9 cellular contexts compared by ENCODE assay signal in genomic region chr7:151226560-151226874, GRCh38. TPM values are rescaled to one million over a fixed set of nuclear protein-coding genes. Genes with fewer than 3 reads are reported as not detected.
DNase-seq lines count a peak whose midpoint lies in the region; ATAC-seq, FAIRE-seq and TF ChIP-seq lines count a peak whose summit lies in the region.
"Had no signal": no experiment of that assay in that cellular context is flagged by ENCODE, and none has a peak within 500 bp of the region (broad histone marks: within the 10 kb centered on the region; RNA-seq: fewer than 3 reads in every experiment).

No MANE protein-coding gene starts in this region.

- H2AFZ ChIP-seq in keratinocyte (ENCODE audit: control insufficient read depth, low read length), result peak overlapping the region; percentile 84

- H3K36me3 ChIP-seq in cardiac muscle cell (peaks cover 26% of the 10 kb centered on the region), keratinocyte (ENCODE audit: control insufficient read depth in 2 of 2, extremely low read depth in 1 of 2, insufficient read depth in 2 of 2, low read length in 2 of 2) (peaks cover 23 to 37% of the 10 kb centered on the region in 2 experiments), thymus (ENCODE audit: control insufficient read depth, insufficient read depth) (peaks cover 29% of the 10 kb centered on the region)

- ATAC-seq in Right ventricle myocardium inferior, result no peak
- ATAC-seq in activated T-helper 17 cell treated with anti-CD3 and anti-CD28 coated beads, Interleukin-2, amount 50 U/mL, for 72 hours (replicated peaks), result peak; percentile 2
- no peak for ATAC-seq in GM21526 (IDR thresholded peaks at IDR 0.05; ENCODE audit: low FRiP score, unreplicated experiment)

- no peaks in the 10 kb centered on the region for H4K20me1 ChIP-seq in keratinocyte (ENCODE audit: control insufficient read depth, extremely low read depth, insufficient read depth, low read length)

- dilution Hi-C loops in keratinocyte (cut with MboI; ENCODE audit: extremely low pct_ligation_motif_present, low sequenced_read_pairs), result no loop called here

- peak overlapping the region; percentile 88 for H3K9ac ChIP-seq in keratinocyte (ENCODE audit: control insufficient read depth, extremely low read depth, insufficient read depth, low read length)

- H3K79me2 ChIP-seq in keratinocyte (ENCODE audit: control insufficient read depth, insufficient read depth, low read length), result peaks cover 25% of the 10 kb centered on the region

- H3K27ac ChIP-seq in cardiac muscle cell, result peak overlapping the region; percentile 12
- H3K27ac ChIP-seq in keratinocyte (ENCODE audit: control insufficient read depth, insufficient read depth, low read length), result peak overlapping the region; percentile 62
- H3K27ac ChIP-seq in thymus (ENCODE audit: low read depth), result no peak overlapping the region

- no peaks in the 10 kb centered on the region for H3K9me3 ChIP-seq in cardiac muscle cell (ENCODE audit: low read depth)
- no peaks in the 10 kb centered on the region for H3K9me3 ChIP-seq in keratinocyte (ENCODE audit: control insufficient read depth, low read depth, low read length)
- no peaks in the 10 kb centered on the region for H3K9me3 ChIP-seq in thymus (ENCODE audit: control insufficient read depth)

- peak overlapping the region; percentile 92 for H3K4me3 ChIP-seq in cardiac muscle cell
- peak overlapping the region; percentile 87 to 98 (median 90) for H3K4me3 ChIP-seq in keratinocyte (ENCODE audit: control insufficient read depth in 2 of 3, extremely low read depth in 1 of 3, insufficient read depth in 2 of 3, low read depth in 1 of 3, low read length in 3 of 3)
- peak overlapping the region; percentile 55 for H3K4me3 ChIP-seq in thymus (ENCODE audit: low read length)

- no peak for DNase-seq in cardiac muscle cell (ENCODE audit: low read depth in 1 of 2, low spot score in 1 of 2)
- no peak for DNase-seq in Right ventricle myocardium inferior (ENCODE audit: missing footprints)
- no peak for DNase-seq in keratinocyte (ENCODE audit: low read depth, low spot score)
- no peak for DNase-seq in iPS-NIHi11 (ENCODE audit: low spot score)
- no peak for DNase-seq in cerebellar nuclear complex (lab: John Stamatoyannopoulos, UW)

- H3K9me1 ChIP-seq in keratinocyte (ENCODE audit: control insufficient read depth, extremely low read depth, insufficient read depth, low read length), result no peaks in the 10 kb centered on the region

- no peak for TF ChIP-seq CTCF in cardiac muscle cell (IDR thresholded peaks at IDR 0.05; ENCODE audit: low read depth, low read length)
- no peak for TF ChIP-seq CTCF in keratinocyte (optimal IDR thresholded peaks at IDR 0.05 in 1 of 3, IDR thresholded peaks at IDR 0.05 in 1 of 3, conservative IDR thresholded peaks at IDR 0.05 in 1 of 3; ENCODE audit: extremely low read depth in 1 of 3, insufficient read depth in 2 of 3, low read length in 3 of 3)

- H3K4me1 ChIP-seq in cardiac muscle cell (ENCODE audit: low read depth) (peaks cover 14% of the 10 kb centered on the region), keratinocyte (ENCODE audit: control insufficient read depth, extremely low read depth, insufficient read depth, low read length) (peaks cover 22% of the 10 kb centered on the region), thymus (ENCODE audit: control insufficient read depth, insufficient read depth, low read length) (peaks cover 6% of the 10 kb centered on the region)

- peak overlapping the region; percentile 99 for H3K4me2 ChIP-seq in keratinocyte (ENCODE audit: control insufficient read depth, extremely low read depth, insufficient read depth, low read depth, low read length)

- H3K36me3 Mint-ChIP-seq in activated T-helper 17 cell treated with anti-CD3 and anti-CD28 coated beads, Interleukin-2, amount 50 U/mL, for 72 hours (ENCODE audit: low read depth), result peaks cover 58% of the 10 kb centered on the region

- intact Hi-C loops in Right ventricle myocardium inferior (cut with DNase I), result loop anchor here (2.0 kb wide), 2 partner anchors 40 to 140 kb away; partner anchors contain the start of genes AGAP3 and ASB10

- FAIRE-seq in keratinocyte (lab: Jason Lieb, UNC), result no peak

- no peaks in the 10 kb centered on the region for H3K9me3 Mint-ChIP-seq in activated T-helper 17 cell treated with anti-CD3 and anti-CD28 coated beads, Interleukin-2, amount 50 U/mL, for 72 hours

- H3K27me3 ChIP-seq in cardiac muscle cell (no peaks in the 10 kb centered on the region), keratinocyte (ENCODE audit: control insufficient read depth, extremely low read depth, insufficient read depth, low read length) (no peaks in the 10 kb centered on the region), thymus (ENCODE audit: control insufficient read depth, insufficient read depth) (no peaks in the 10 kb centered on the region)

- H3K27me3 Mint-ChIP-seq in activated T-helper 17 cell treated with anti-CD3 and anti-CD28 coated beads, Interleukin-2, amount 50 U/mL, for 72 hours, result no peaks in the 10 kb centered on the region

- peak overlapping the region; percentile 99 for H3K4me3 Mint-ChIP-seq in activated T-helper 17 cell treated with anti-CD3 and anti-CD28 coated beads, Interleukin-2, amount 50 U/mL, for 72 hours

- peak overlapping the region; percentile 98 for H3K27ac Mint-ChIP-seq in activated T-helper 17 cell treated with anti-CD3 and anti-CD28 coated beads, Interleukin-2, amount 50 U/mL, for 72 hours

- peaks cover 31% of the 10 kb centered on the region for H3K4me1 Mint-ChIP-seq in activated T-helper 17 cell treated with anti-CD3 and anti-CD28 coated beads, Interleukin-2, amount 50 U/mL, for 72 hours

- WGBS in thymus, result 3% methylated on average over 15 of the region's 15 CpGs

RNA-seq across cellular contexts. Expression of gene ABCF2, which starts 0.5 kb away (rescaled TPM):
- total RNA-seq in cardiac muscle cell (34.3 and 38.1 TPM in 2 replicates), Right ventricle myocardium inferior (24.5 TPM)
- polyA plus RNA-seq in cardiac muscle cell (32.7 and 32.9 TPM in 2 replicates), keratinocyte (33.3 to 68.6 TPM (median 43.6 TPM) in 3 replicates), thymus (18.9 TPM)
- total RNA-seq in activated T-helper 17 cell treated with anti-CD3 and anti-CD28 coated beads, Interleukin-2, amount 50 U/mL, for 72 hours, result 10 to 100 TPM; 26.9 to 55.2 TPM
- polyA plus RNA-seq in keratinocyte (2011; ENCODE audit: low read depth), result 12.4 TPM
- 60.0 and 61.5 TPM in 2 replicates for polyA plus RNA-seq in keratinocyte (2011; cell fraction: cytosol; rRNA removed)
- 58.1 and 59.3 TPM in 2 replicates for polyA plus RNA-seq in keratinocyte (2011; cell fraction: nucleus; rRNA removed)
- 27.9 and 54.2 TPM in 2 replicates for polyA plus RNA-seq in keratinocyte (2012; ENCODE audit: low replicate concordance)
- polyA minus RNA-seq in keratinocyte, result 57.5 to 64.0 TPM (median 62.2 TPM) in 3 replicates
- 38.0 TPM for polyA minus RNA-seq in keratinocyte (2011; cell fraction: cytosol; rRNA and poly(A)+ RNA removed)
- 21.0 and 32.6 TPM in 2 replicates for polyA minus RNA-seq in keratinocyte (2011; cell fraction: nucleus; rRNA and poly(A)+ RNA removed)

RNA-seq across cellular contexts. Expression of gene CHPF2, which starts 5.8 kb away (rescaled TPM):
- total RNA-seq in cardiac muscle cell, result 37.0 and 45.5 TPM in 2 replicates
- 26.9 and 31.7 TPM in 2 replicates for polyA plus RNA-seq in cardiac muscle cell
- 11.6 TPM for total RNA-seq in Right ventricle myocardium inferior
- total RNA-seq in activated T-helper 17 cell treated with anti-CD3 and anti-CD28 coated beads, Interleukin-2, amount 50 U/mL, for 72 hours, result 10 to 100 TPM; 31.3 to 36.3 TPM
- polyA plus RNA-seq in keratinocyte, result 16.2 to 33.0 TPM (median 26.0 TPM) in 3 replicates
- polyA plus RNA-seq in keratinocyte (2011; ENCODE audit: low read depth), result 10.8 TPM
- 7.2 and 13.1 TPM in 2 replicates for polyA plus RNA-seq in keratinocyte (2011; cell fraction: cytosol; rRNA removed)
- 67.1 and 88.3 TPM in 2 replicates for polyA plus RNA-seq in keratinocyte (2011; cell fraction: nucleus; rRNA removed)
- polyA plus RNA-seq in keratinocyte (2012; ENCODE audit: low replicate concordance), result 16.8 and 35.8 TPM in 2 replicates
- polyA minus RNA-seq in keratinocyte, result 22.9 to 65.2 TPM (median 29.1 TPM) in 3 replicates
- 37.6 TPM for polyA minus RNA-seq in keratinocyte (2011; cell fraction: cytosol; rRNA and poly(A)+ RNA removed)
- polyA minus RNA-seq in keratinocyte (2011; cell fraction: nucleus; rRNA and poly(A)+ RNA removed), result 99.4 and 99.8 TPM in 2 replicates
- polyA plus RNA-seq in thymus, result 35.2 TPM

RNA-seq across cellular contexts. Expression of gene H2BK1, which starts 16.2 kb away (rescaled TPM):
- total RNA-seq in cardiac muscle cell (not detected in 2 replicates), Right ventricle myocardium inferior (not detected)
- polyA plus RNA-seq in cardiac muscle cell (not detected in 2 replicates), keratinocyte (not detected in 3 replicates), thymus (0.25 TPM)
- total RNA-seq in activated T-helper 17 cell treated with anti-CD3 and anti-CD28 coated beads, Interleukin-2, amount 50 U/mL, for 72 hours, result 1 to 10 TPM in 1 of 2 donors, not detected in 1; 1.2 TPM
- not detected for polyA plus RNA-seq in keratinocyte (2011; ENCODE audit: low read depth)
- not detected in 2 replicates for polyA plus RNA-seq in keratinocyte (2011; cell fraction: cytosol; rRNA removed)
- polyA plus RNA-seq in keratinocyte (2011; cell fraction: nucleus; rRNA removed), result not detected in 2 replicates
- not detected in 2 replicates for polyA plus RNA-seq in keratinocyte (2012; ENCODE audit: low replicate concordance)
- not detected in 3 replicates for polyA minus RNA-seq in keratinocyte
- polyA minus RNA-seq in keratinocyte (2011; cell fraction: cytosol; rRNA and poly(A)+ RNA removed), result not detected
- polyA minus RNA-seq in keratinocyte (2011; cell fraction: nucleus; rRNA and poly(A)+ RNA removed), result not detected in 2 replicates
- total RNA-seq: glomerular endothelial cell had no signal

RNA-seq across cellular contexts. Expression of gene SMARCD3, which starts 22.0 kb away (rescaled TPM):
- total RNA-seq in cardiac muscle cell (180 and 191 TPM in 2 replicates), Right ventricle myocardium inferior (110 TPM)
- polyA plus RNA-seq in cardiac muscle cell (237 and 238 TPM in 2 replicates), keratinocyte (3.0 to 6.0 TPM (median 3.1 TPM) in 3 replicates), thymus (9.6 TPM)
- total RNA-seq in activated T-helper 17 cell treated with anti-CD3 and anti-CD28 coated beads, Interleukin-2, amount 50 U/mL, for 72 hours, result 10 to 100 TPM in 1 of 2 donors, 1 to 10 TPM in 1; 1.3 to 11.8 TPM
- 6.9 TPM for polyA plus RNA-seq in keratinocyte (2011; ENCODE audit: low read depth)
- 4.0 and 6.1 TPM in 2 replicates for polyA plus RNA-seq in keratinocyte (2011; cell fraction: cytosol; rRNA removed)
- polyA plus RNA-seq in keratinocyte (2011; cell fraction: nucleus; rRNA removed), result 10.1 and 16.9 TPM in 2 replicates
- 5.1 and 10.8 TPM in 2 replicates for polyA plus RNA-seq in keratinocyte (2012; ENCODE audit: low replicate concordance)
- 2.1 to 5.4 TPM (median 2.3 TPM) in 3 replicates for polyA minus RNA-seq in keratinocyte
- polyA minus RNA-seq in keratinocyte (2011; cell fraction: cytosol; rRNA and poly(A)+ RNA removed), result 4.8 TPM
- polyA minus RNA-seq in keratinocyte (2011; cell fraction: nucleus; rRNA and poly(A)+ RNA removed), result 2.4 and 4.1 TPM in 2 replicates

RNA-seq across cellular contexts. Expression of gene ASB10, which starts 39.5 kb away (rescaled TPM):
- total RNA-seq in cardiac muscle cell, result 1.0 and 1.4 TPM in 2 replicates
- polyA plus RNA-seq in cardiac muscle cell, result 0.57 TPM in 1 of 2 replicates, not detected in the other
- 41.4 TPM for total RNA-seq in Right ventricle myocardium inferior
- total RNA-seq in activated T-helper 17 cell treated with anti-CD3 and anti-CD28 coated beads, Interleukin-2, amount 50 U/mL, for 72 hours, result not detected
- not detected in 3 replicates for polyA plus RNA-seq in keratinocyte
- not detected for polyA plus RNA-seq in keratinocyte (2011; ENCODE audit: low read depth)
- not detected in 2 replicates for polyA plus RNA-seq in keratinocyte (2011; cell fraction: cytosol; rRNA removed)
- not detected in 2 replicates for polyA plus RNA-seq in keratinocyte (2011; cell fraction: nucleus; rRNA removed)
- polyA plus RNA-seq in keratinocyte (2012; ENCODE audit: low replicate concordance), result not detected in 2 replicates
- not detected in 3 replicates for polyA minus RNA-seq in keratinocyte
- not detected for polyA minus RNA-seq in keratinocyte (2011; cell fraction: cytosol; rRNA and poly(A)+ RNA removed)
- not detected in 2 replicates for polyA minus RNA-seq in keratinocyte (2011; cell fraction: nucleus; rRNA and poly(A)+ RNA removed)
- polyA plus RNA-seq in thymus, result 0.05 TPM
- total RNA-seq: glomerular endothelial cell had no signal
